ENCODE assay signal across 9 cellular contexts in genomic region chr19:42131149-42132029, GRCh38. TPM values are rescaled to one million over a fixed set of nuclear protein-coding genes. Genes with fewer than 3 reads are reported as not detected.
DNase-seq lines count a peak whose midpoint lies in the region; ATAC-seq and TF ChIP-seq lines count a peak whose summit lies in the region.
"Had no signal": no experiment of that assay in that cellular context is flagged by ENCODE, and none has a peak within 500 bp of the region (broad histone marks: within the 10 kb centered on the region; RNA-seq: fewer than 3 reads in every experiment).

No MANE protein-coding gene starts in this region.

- peak overlapping the region; percentile 63 for H3K56ac ChIP-seq in mesendoderm (ENCODE audit: low read length)

- H3K36me3 ChIP-seq in BLaER1 (no peaks in the 10 kb centered on the region), mesendoderm (ENCODE audit: control insufficient read depth, insufficient read depth, low read length) (no peaks in the 10 kb centered on the region)

- in situ Hi-C loops in astrocyte of the cerebellum (cut with HindIII; ENCODE audit: low sequenced_read_pairs), result no loop called here

- peaks cover 100% of the 10 kb centered on the region for H3K4me1 ChIP-seq in BLaER1
- peaks cover 3% of the 10 kb centered on the region for H3K4me1 ChIP-seq in mesendoderm (ENCODE audit: control insufficient read depth, low read depth, low read length)

- no CpG with 5 or more reads among the region's 6 CpGs for WGBS in mesendoderm (ENCODE audit: extremely low coverage, insufficient coverage, low lambda C conversion rate)

- DNase-seq in HL-60 (ENCODE audit: low read depth in 1 of 2, low spot score in 1 of 2), result no peak
- no peak for DNase-seq in astrocyte of the cerebellum (ENCODE audit: low read depth)
- no peak for DNase-seq in mesendoderm
- no peak for DNase-seq in globus pallidus (ENCODE audit: low spot score)
- DNase-seq: HCEC 1CT had no signal

- H3K79me1 ChIP-seq in mesendoderm (ENCODE audit: low read length), result no peaks in the 10 kb centered on the region

- H3K4ac ChIP-seq in mesendoderm (ENCODE audit: low read depth, low read length), result no peak overlapping the region

- H3K18ac ChIP-seq in mesendoderm (ENCODE audit: low read length), result no peak overlapping the region

- H3K23ac ChIP-seq in mesendoderm (ENCODE audit: low read length), result peak overlapping the region; percentile 74

- H3K9me3 ChIP-seq in BLaER1, result no peaks in the 10 kb centered on the region

- no peak for TF ChIP-seq CTCF in HL-60 (IDR thresholded peaks at IDR 0.05; ENCODE audit: insufficient read depth, low read length)
- no peak for TF ChIP-seq CTCF in astrocyte of the cerebellum (IDR thresholded peaks at IDR 0.05; ENCODE audit: low read depth, low read length, missing control alignments)

- H4K8ac ChIP-seq in mesendoderm (ENCODE audit: low read depth, low read length), result no peak overlapping the region

- H3K27ac ChIP-seq in BLaER1 (peak overlapping the region; percentile 83), HL-60 (replicated peaks) (no peak overlapping the region), mesendoderm (ENCODE audit: low read depth, low read length) (no peak overlapping the region)

- H3K4me3 ChIP-seq in BLaER1 (peak overlapping the region; percentile 64), HL-60 (replicated peaks; ENCODE audit: insufficient read depth, low read length) (peak overlapping the region; percentile 35), astrocyte of the cerebellum (ENCODE audit: low read depth, low read length) (peak overlapping the region; percentile 28), mesendoderm (ENCODE audit: low read length) (no peak overlapping the region)

- H2AK5ac ChIP-seq in mesendoderm (ENCODE audit: low read length), result no peak overlapping the region

- H3K4me2 ChIP-seq in BLaER1, result peak overlapping the region; percentile 96
- peak overlapping the region; percentile 32 for H3K4me2 ChIP-seq in mesendoderm (ENCODE audit: low read length)

- H3K79me2 ChIP-seq in mesendoderm (ENCODE audit: control insufficient read depth, insufficient read depth, low read length), result no peaks in the 10 kb centered on the region

- H3K9ac ChIP-seq in BLaER1 (peak overlapping the region; percentile 60), mesendoderm (ENCODE audit: low read length) (peak overlapping the region; percentile 45)

- H2BK120ac ChIP-seq in mesendoderm (ENCODE audit: low read depth, low read length), result no peak overlapping the region

- no peak overlapping the region for H2BK5ac ChIP-seq in mesendoderm (ENCODE audit: low read length)

- no peak overlapping the region for H4K5ac ChIP-seq in mesendoderm (ENCODE audit: low read length)

- no peak for ATAC-seq in GM21367 (IDR thresholded peaks at IDR 0.05; ENCODE audit: unreplicated experiment)
- no peak for ATAC-seq in HG03354 (IDR thresholded peaks at IDR 0.05; ENCODE audit: poor library complexity, severe bottlenecking, unreplicated experiment)
- ATAC-seq in activated CD4-positive, CD25-positive, alpha-beta regulatory T cell treated with anti-CD3 and anti-CD28 coated beads, Interleukin-2, amount 50 U/mL, for 24 hours, result no peak

- H3K27me3 ChIP-seq in BLaER1 (no peaks in the 10 kb centered on the region), HL-60 (ENCODE audit: insufficient read depth, poor library complexity, severe bottlenecking) (peaks cover 8% of the 10 kb centered on the region), mesendoderm (ENCODE audit: insufficient read depth, low read length, poor library complexity) (no peaks in the 10 kb centered on the region)

- no peaks in the 10 kb centered on the region for H4K20me1 ChIP-seq in BLaER1

- no peak overlapping the region for H2BK15ac ChIP-seq in mesendoderm (replicated peaks; ENCODE audit: low read depth)

RNA-seq across cellular contexts. Expression of gene POU2F2, which starts 0.9 kb away (rescaled TPM):
- polyA plus RNA-seq in mesendoderm (2013, experiment 1 of 2), result 4.6 TPM
- 5.5 TPM for polyA plus RNA-seq in mesendoderm (2013, experiment 2 of 2)

RNA-seq across cellular contexts. Expression of gene ZNF574, which starts 55.4 kb away (rescaled TPM):
- 14.4 TPM for polyA plus RNA-seq in mesendoderm (2013, experiment 1 of 2)
- polyA plus RNA-seq in mesendoderm (2013, experiment 2 of 2), result 14.1 TPM
